ENCODE assay signal across 1 cellular context in the genomic region with DNA sequence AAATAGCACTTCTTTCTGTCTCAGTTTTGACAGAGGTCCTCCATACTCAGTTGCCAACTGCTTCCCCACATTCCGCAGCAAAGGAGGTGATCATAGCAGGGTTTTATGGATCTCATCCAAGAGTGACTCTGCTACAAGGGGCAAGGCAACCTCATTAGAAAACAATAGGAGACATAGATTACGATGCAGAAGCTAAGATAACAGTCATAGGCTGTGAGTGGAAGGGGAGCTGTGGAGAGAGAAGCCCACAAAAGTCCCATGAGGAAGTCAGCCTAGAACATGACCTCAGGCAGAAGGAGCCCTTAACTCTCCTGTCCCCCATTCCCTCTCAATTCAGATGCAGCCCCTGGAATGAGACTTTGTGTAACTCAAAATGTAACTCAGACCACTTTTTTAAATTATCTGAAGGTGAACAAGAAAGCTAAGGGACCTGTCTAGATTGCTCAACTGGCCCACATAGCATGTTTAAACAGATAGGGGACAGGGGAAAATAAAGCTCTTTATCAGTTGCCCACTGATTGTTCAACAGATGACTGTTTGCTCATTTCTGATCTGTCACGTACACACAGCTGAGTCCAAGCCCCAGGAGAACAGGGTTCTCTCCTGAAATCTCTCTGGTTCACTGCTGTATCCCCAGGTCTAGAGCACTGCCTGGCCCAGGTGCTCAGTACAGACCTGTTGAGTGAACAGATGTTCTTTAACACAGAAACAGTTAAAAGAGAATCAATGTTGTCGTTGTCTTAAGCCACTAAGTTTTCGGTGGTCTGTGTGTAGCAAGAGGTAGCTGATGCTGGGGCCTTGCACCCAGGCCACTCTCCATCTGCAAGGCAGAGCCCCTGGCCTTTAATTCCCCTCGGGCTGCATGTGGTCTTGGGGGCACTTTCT.
A peak's percentile ranks its signal among the peaks of the same experiment; 100 is the strongest.
TF ChIP-seq lines count a peak whose summit lies in the region.

No MANE protein-coding gene starts in this region.

TF ChIP-seq in HepG2, 621 proteins besides CTCF, POLR2A, EP300 and RAD21 (continued from another document and continues in another):
- TF ChIP-seq, protein P1, sequence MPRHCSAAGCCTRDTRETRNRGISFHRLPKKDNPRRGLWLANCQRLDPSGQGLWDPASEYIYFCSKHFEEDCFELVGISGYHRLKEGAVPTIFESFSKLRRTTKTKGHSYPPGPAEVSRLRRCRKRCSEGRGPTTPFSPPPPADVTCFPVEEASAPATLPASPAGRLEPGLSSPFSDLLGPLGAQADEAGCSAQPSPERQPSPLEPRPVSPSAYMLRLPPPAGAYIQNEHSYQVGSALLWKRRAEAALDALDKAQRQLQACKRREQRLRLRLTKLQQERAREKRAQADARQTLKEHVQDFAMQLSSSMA (CRISPR knock-in tag; IDR thresholded peaks at IDR 0.05), result no peak
- TF ChIP-seq SOX6 (IDR thresholded peaks at IDR 0.05), result no peak
- TF ChIP-seq SOX6 (CRISPR knock-in tag; IDR thresholded peaks at IDR 0.05), result peak; percentile 97
- 0 out of 2 replicates have a peak, but pooled peaks have one; percentile 34 for TF ChIP-seq KDM1A (CRISPR knock-in tag; IDR thresholded peaks at IDR 0.05)
- 0 out of 2 replicates have a peak, but pooled peaks have one; percentile 55 for TF ChIP-seq ZKSCAN5 (CRISPR knock-in tag; IDR thresholded peaks at IDR 0.05)
- TF ChIP-seq, protein P2, sequence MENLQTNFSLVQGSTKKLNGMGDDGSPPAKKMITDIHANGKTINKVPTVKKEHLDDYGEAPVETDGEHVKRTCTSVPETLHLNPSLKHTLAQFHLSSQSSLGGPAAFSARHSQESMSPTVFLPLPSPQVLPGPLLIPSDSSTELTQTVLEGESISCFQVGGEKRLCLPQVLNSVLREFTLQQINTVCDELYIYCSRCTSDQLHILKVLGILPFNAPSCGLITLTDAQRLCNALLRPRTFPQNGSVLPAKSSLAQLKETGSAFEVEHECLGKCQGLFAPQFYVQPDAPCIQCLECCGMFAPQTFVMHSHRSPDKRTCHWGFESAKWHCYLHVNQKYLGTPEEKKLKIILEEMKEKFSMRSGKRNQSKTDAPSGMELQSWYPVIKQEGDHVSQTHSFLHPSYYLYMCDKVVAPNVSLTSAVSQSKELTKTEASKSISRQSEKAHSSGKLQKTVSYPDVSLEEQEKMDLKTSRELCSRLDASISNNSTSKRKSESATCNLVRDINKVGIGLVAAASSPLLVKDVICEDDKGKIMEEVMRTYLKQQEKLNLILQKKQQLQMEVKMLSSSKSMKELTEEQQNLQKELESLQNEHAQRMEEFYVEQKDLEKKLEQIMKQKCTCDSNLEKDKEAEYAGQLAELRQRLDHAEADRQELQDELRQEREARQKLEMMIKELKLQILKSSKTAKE (CRISPR knock-in tag; IDR thresholded peaks at IDR 0.05; ENCODE audit: borderline replicate concordance), result peak; percentile 77; the same call in 1 of the 2 replicates
- no peak for TF ChIP-seq HOXA9 (CRISPR knock-in tag; IDR thresholded peaks at IDR 0.05; ENCODE audit: borderline replicate concordance)
- TF ChIP-seq ZNF331 (CRISPR knock-in tag; IDR thresholded peaks at IDR 0.05), result no peak; the same call in 1 of the 2 replicates
- no peak for TF ChIP-seq ZFP62 (CRISPR knock-in tag; IDR thresholded peaks at IDR 0.05)
- no peak; the same call in 1 of the 2 replicates for TF ChIP-seq ESRRA (CRISPR knock-in tag; IDR thresholded peaks at IDR 0.05; ENCODE audit: low read depth)
- TF ChIP-seq, protein P3, sequence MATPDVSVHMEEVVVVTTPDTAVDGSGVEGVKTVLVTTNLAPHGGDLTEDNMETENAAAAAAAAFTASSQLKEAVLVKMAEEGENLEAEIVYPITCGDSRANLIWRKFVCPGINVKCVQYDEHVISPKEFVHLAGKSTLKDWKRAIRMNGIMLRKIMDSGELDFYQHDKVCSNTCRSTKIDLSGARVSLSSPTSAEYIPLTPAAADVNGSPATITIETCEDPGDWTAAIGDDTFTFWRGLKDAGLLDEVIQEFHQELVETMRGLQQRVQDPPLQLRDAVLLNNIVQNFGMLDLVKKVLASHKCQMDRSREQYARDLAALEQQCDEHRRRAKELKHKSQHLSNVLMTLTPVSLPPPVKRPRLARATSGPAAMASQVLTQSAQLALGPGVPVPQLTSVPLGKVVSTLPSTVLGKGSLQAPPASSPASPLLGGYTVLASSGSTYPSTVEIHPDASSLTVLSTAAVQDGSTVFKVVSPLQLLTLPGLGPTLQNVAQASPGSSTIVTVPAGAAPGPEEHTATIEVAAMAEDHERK (CRISPR knock-in tag; IDR thresholded peaks at IDR 0.05; ENCODE audit: low read depth), result 0 out of 2 replicates have a peak, but pooled peaks have one; percentile 42
- no peak for TF ChIP-seq XRCC5 (optimal IDR thresholded peaks at IDR 0.05; ENCODE audit: low read length)
- 0 out of 2 replicates have a peak, but pooled peaks have one; percentile 63 for TF ChIP-seq ZFP90 (CRISPR knock-in tag; IDR thresholded peaks at IDR 0.05; ENCODE audit: borderline replicate concordance)
- TF ChIP-seq, protein P4, sequence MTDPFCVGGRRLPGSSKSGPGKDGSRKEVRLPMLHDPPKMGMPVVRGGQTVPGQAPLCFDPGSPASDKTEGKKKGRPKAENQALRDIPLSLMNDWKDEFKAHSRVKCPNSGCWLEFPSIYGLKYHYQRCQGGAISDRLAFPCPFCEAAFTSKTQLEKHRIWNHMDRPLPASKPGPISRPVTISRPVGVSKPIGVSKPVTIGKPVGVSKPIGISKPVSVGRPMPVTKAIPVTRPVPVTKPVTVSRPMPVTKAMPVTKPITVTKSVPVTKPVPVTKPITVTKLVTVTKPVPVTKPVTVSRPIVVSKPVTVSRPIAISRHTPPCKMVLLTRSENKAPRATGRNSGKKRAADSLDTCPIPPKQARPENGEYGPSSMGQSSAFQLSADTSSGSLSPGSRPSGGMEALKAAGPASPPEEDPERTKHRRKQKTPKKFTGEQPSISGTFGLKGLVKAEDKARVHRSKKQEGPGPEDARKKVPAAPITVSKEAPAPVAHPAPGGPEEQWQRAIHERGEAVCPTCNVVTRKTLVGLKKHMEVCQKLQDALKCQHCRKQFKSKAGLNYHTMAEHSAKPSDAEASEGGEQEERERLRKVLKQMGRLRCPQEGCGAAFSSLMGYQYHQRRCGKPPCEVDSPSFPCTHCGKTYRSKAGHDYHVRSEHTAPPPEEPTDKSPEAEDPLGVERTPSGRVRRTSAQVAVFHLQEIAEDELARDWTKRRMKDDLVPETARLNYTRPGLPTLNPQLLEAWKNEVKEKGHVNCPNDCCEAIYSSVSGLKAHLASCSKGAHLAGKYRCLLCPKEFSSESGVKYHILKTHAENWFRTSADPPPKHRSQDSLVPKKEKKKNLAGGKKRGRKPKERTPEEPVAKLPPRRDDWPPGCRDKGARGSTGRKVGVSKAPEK (CRISPR knock-in tag; IDR thresholded peaks at IDR 0.05; ENCODE audit: borderline replicate concordance), result no peak
- no peak for TF ChIP-seq FOXA1 (IDR thresholded peaks at IDR 0.05)
- TF ChIP-seq FOXA1 (CRISPR knock-in tag; IDR thresholded peaks at IDR 0.05), result peak; percentile 86
- no peak for TF ChIP-seq ZNF883 (CRISPR knock-in tag; IDR thresholded peaks at IDR 0.05; ENCODE audit: not compliant biosample characterization)
- TF ChIP-seq ZNF766 (CRISPR knock-in tag; IDR thresholded peaks at IDR 0.05; ENCODE audit: borderline replicate concordance), result 0 out of 2 replicates have a peak, but pooled peaks have one; percentile 35
- TF ChIP-seq FOSL2 (CRISPR knock-in tag; IDR thresholded peaks at IDR 0.05), result peak; percentile 81
- TF ChIP-seq ZNF674 (CRISPR knock-in tag; IDR thresholded peaks at IDR 0.05; ENCODE audit: low read depth), result no peak
- peak; percentile 88; the same call in 1 of the 2 replicates for TF ChIP-seq MIXL1 (CRISPR knock-in tag; IDR thresholded peaks at IDR 0.05)
- TF ChIP-seq, protein P5, sequence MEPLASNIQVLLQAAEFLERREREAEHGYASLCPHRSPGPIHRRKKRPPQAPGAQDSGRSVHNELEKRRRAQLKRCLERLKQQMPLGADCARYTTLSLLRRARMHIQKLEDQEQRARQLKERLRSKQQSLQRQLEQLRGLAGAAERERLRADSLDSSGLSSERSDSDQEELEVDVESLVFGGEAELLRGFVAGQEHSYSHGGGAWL (CRISPR knock-in tag; IDR thresholded peaks at IDR 0.05), result no peak
- TF ChIP-seq ZNF792 (CRISPR knock-in tag; IDR thresholded peaks at IDR 0.05), result peak; percentile 86
- TF ChIP-seq ZNF431 (CRISPR knock-in tag; IDR thresholded peaks at IDR 0.05; ENCODE audit: borderline replicate concordance, low read depth), result peak; percentile 75
- peak; percentile 23 for TF ChIP-seq RBM22 (optimal IDR thresholded peaks at IDR 0.05; ENCODE audit: low read length)
- peak; percentile 70; the same call in 1 of the 2 replicates for TF ChIP-seq SP5 (CRISPR knock-in tag; IDR thresholded peaks at IDR 0.05; ENCODE audit: borderline replicate concordance, low read depth)
- no peak for TF ChIP-seq U2AF2 (IDR thresholded peaks at IDR 0.05; ENCODE audit: low read depth, low read length)
- TF ChIP-seq ZNF33B (CRISPR knock-in tag; IDR thresholded peaks at IDR 0.05), result peak; percentile 35; the same call in 1 of the 2 replicates
- TF ChIP-seq HOXA3 (CRISPR knock-in tag; IDR thresholded peaks at IDR 0.05), result peak; percentile 73
- peak; percentile 55; the same call in 1 of the 2 replicates for TF ChIP-seq POGZ (CRISPR knock-in tag; IDR thresholded peaks at IDR 0.05)
- TF ChIP-seq ZNF546 (CRISPR knock-in tag; conservative IDR thresholded peaks at IDR 0.05), result no peak
- TF ChIP-seq ARNT2 (CRISPR knock-in tag; IDR thresholded peaks at IDR 0.05; ENCODE audit: low read depth), result peak; percentile 80; the same call in 1 of the 2 replicates
- TF ChIP-seq, protein P6, sequence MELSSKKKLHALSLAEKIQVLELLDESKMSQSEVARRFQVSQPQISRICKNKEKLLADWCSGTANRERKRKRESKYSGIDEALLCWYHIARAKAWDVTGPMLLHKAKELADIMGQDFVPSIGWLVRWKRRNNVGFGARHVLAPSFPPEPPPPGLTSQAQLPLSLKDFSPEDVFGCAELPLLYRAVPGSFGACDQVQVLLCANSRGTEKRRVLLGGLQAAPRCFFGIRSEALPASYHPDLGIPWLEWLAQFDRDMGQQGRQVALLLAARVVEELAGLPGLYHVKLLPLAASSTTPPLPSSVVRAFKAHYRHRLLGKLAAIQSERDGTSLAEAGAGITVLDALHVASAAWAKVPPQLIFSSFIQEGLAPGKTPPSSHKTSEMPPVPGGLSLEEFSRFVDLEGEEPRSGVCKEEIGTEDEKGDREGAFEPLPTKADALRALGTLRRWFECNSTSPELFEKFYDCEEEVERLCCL (CRISPR knock-in tag; IDR thresholded peaks at IDR 0.05; ENCODE audit: borderline replicate concordance), result no peak
- peak; percentile 91; the same call in 1 of the 2 replicates for TF ChIP-seq FOXJ3 (CRISPR knock-in tag; IDR thresholded peaks at IDR 0.05; ENCODE audit: borderline replicate concordance)
- TF ChIP-seq, protein P7, sequence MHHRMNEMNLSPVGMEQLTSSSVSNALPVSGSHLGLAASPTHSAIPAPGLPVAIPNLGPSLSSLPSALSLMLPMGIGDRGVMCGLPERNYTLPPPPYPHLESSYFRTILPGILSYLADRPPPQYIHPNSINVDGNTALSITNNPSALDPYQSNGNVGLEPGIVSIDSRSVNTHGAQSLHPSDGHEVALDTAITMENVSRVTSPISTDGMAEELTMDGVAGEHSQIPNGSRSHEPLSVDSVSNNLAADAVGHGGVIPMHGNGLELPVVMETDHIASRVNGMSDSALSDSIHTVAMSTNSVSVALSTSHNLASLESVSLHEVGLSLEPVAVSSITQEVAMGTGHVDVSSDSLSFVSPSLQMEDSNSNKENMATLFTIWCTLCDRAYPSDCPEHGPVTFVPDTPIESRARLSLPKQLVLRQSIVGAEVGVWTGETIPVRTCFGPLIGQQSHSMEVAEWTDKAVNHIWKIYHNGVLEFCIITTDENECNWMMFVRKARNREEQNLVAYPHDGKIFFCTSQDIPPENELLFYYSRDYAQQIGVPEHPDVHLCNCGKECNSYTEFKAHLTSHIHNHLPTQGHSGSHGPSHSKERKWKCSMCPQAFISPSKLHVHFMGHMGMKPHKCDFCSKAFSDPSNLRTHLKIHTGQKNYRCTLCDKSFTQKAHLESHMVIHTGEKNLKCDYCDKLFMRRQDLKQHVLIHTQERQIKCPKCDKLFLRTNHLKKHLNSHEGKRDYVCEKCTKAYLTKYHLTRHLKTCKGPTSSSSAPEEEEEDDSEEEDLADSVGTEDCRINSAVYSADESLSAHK (CRISPR knock-in tag; IDR thresholded peaks at IDR 0.05; ENCODE audit: borderline replicate concordance), result no peak
- TF ChIP-seq POLR2G (IDR thresholded peaks at IDR 0.05; ENCODE audit: low read depth, low read length), result peak; percentile 70
- TF ChIP-seq KAT2B (IDR thresholded peaks at IDR 0.05; ENCODE audit: borderline replicate concordance, low read depth, low read length), result no peak
- peak; percentile 85 for TF ChIP-seq TCF7 (IDR thresholded peaks at IDR 0.05; ENCODE audit: low read depth)
- no peak; the same call in 1 of the 2 replicates for TF ChIP-seq SRY (CRISPR knock-in tag; IDR thresholded peaks at IDR 0.05)
- TF ChIP-seq RELA (CRISPR knock-in tag; IDR thresholded peaks at IDR 0.05), result 0 out of 2 replicates have a peak, but pooled peaks have one; percentile 18
- TF ChIP-seq ZSCAN29 (CRISPR knock-in tag; conservative IDR thresholded peaks at IDR 0.05), result no peak
- peak; percentile 81; the same call in 1 of the 2 replicates for TF ChIP-seq ZFP1 (CRISPR knock-in tag; IDR thresholded peaks at IDR 0.05)
- TF ChIP-seq LCORL (IDR thresholded peaks at IDR 0.05), result no peak
- TF ChIP-seq LCORL (CRISPR knock-in tag; IDR thresholded peaks at IDR 0.05), result peak; percentile 74; the same call in 1 of the 2 replicates
- TF ChIP-seq, protein P8, sequence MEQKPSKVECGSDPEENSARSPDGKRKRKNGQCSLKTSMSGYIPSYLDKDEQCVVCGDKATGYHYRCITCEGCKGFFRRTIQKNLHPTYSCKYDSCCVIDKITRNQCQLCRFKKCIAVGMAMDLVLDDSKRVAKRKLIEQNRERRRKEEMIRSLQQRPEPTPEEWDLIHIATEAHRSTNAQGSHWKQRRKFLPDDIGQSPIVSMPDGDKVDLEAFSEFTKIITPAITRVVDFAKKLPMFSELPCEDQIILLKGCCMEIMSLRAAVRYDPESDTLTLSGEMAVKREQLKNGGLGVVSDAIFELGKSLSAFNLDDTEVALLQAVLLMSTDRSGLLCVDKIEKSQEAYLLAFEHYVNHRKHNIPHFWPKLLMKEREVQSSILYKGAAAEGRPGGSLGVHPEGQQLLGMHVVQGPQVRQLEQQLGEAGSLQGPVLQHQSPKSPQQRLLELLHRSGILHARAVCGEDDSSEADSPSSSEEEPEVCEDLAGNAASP (CRISPR knock-in tag; IDR thresholded peaks at IDR 0.05; ENCODE audit: borderline replicate concordance), result peak; percentile 63; the same call in 1 of the 2 replicates
- no peak for TF ChIP-seq ZNF577 (CRISPR knock-in tag; IDR thresholded peaks at IDR 0.05; ENCODE audit: borderline replicate concordance, low read depth)
